ENCODE assay signal across 13 cellular contexts in genomic region chr1:20399606-20400180, GRCh38.
"Had no signal": no experiment of that assay in that cellular context is flagged by ENCODE, and none has a peak within 500 bp of the region (broad histone marks: within the 10 kb centered on the region; RNA-seq: fewer than 3 reads in every experiment).

No MANE protein-coding gene starts in this region.

- H3K27ac Mint-ChIP-seq: activated naive CD8-positive, alpha-beta T cell; naive thymus-derived CD8-positive, alpha-beta T cell; stimulated activated effector memory CD8-positive, alpha-beta T cell treated with anti-CD3 and anti-CD28 coated beads, Interleukin-12 subunit alpha, Interleukin-12 subunit beta, amount 100 ng/mL, for 72 hours had no signal

- H3K4me2 ChIP-seq: smooth muscle cell had no signal

- H3K36me3 Mint-ChIP-seq: activated naive CD8-positive, alpha-beta T cell; stimulated activated effector memory CD8-positive, alpha-beta T cell treated with anti-CD3 and anti-CD28 coated beads, Interleukin-12 subunit alpha, Interleukin-12 subunit beta, amount 100 ng/mL, for 72 hours had no signal

- H3K27ac ChIP-seq: epithelial cell of prostate, gastroesophageal sphincter, lower lobe of right lung, transverse colon had no signal

- H3K4me1 ChIP-seq: gastroesophageal sphincter, lower lobe of right lung, transverse colon had no signal

- DNase-seq: activated CD4-positive, alpha-beta T cell treated with anti-CD3 and anti-CD28 coated beads, Interleukin-2, amount 50 U/mL, for 4 hours; activated gamma-delta T cell; activated T-cell treated with anti-CD3 and anti-CD28 coated beads, Interleukin-2, amount 50 U/mL, for 48 hours; lower lobe of right lung; naive thymus-derived CD8-positive, alpha-beta T cell; right cardiac atrium; transverse colon had no signal

- H3K4me3 ChIP-seq: gastroesophageal sphincter, lower lobe of right lung, smooth muscle cell, transverse colon had no signal

- H3K4me3 Mint-ChIP-seq: activated naive CD8-positive, alpha-beta T cell; naive thymus-derived CD8-positive, alpha-beta T cell; stimulated activated effector memory CD8-positive, alpha-beta T cell treated with anti-CD3 and anti-CD28 coated beads, Interleukin-12 subunit alpha, Interleukin-12 subunit beta, amount 100 ng/mL, for 72 hours had no signal

- H3K9me3 ChIP-seq: lower lobe of right lung had no signal

- H3K4me1 Mint-ChIP-seq: stimulated activated effector memory CD8-positive, alpha-beta T cell treated with anti-CD3 and anti-CD28 coated beads, Interleukin-12 subunit alpha, Interleukin-12 subunit beta, amount 100 ng/mL, for 72 hours had no signal

- H3K36me3 ChIP-seq: gastroesophageal sphincter, lower lobe of right lung, transverse colon had no signal

- ATAC-seq: activated CD4-positive, CD25-positive, alpha-beta regulatory T cell treated with anti-CD3 and anti-CD28 coated beads, Interleukin-2, amount 50 U/mL, for 24 hours; gastroesophageal sphincter; lower lobe of right lung; naive thymus-derived CD8-positive, alpha-beta T cell; right cardiac atrium had no signal
